29 cellular contexts compared by ENCODE assay signal in genomic region chrX:110226931-110227330, GRCh38.
DNase-seq lines count a peak whose midpoint lies in the region; ATAC-seq lines count a peak whose summit lies in the region.
"Had no signal": no experiment of that assay in that cellular context is flagged by ENCODE, and none has a peak within 500 bp of the region (broad histone marks: within the 10 kb centered on the region; RNA-seq: fewer than 3 reads in every experiment).

No MANE protein-coding gene starts in this region.

- intact Hi-C loops in Right ventricle myocardium inferior (cut with DNase I): no loop called here

- H3K27ac Mint-ChIP-seq in activated naive CD4-positive, alpha-beta T cell treated with anti-CD3 and anti-CD28 coated beads, Interleukin-2, amount 50 U/mL, for 24 hours: peak overlapping the region; percentile 84
- H3K27ac Mint-ChIP-seq: activated CD4-positive, alpha-beta T cell treated with anti-CD3 and anti-CD28 coated beads for 36 hours; T-helper 1 cell treated with Interleukin-12 subunit alpha and Interleukin-12 subunit beta and Interleukin-4 antibody, amounts not matched to agents 30 μg/mL and 1 μg/mL, for 36 hours had no signal

- H3K4me1 Mint-ChIP-seq in activated naive CD4-positive, alpha-beta T cell treated with anti-CD3 and anti-CD28 coated beads, Interleukin-2, amount 50 U/mL, for 24 hours: peaks cover 47% of the 10 kb centered on the region

- no peak for DNase-seq in activated naive CD4-positive, alpha-beta T cell treated with anti-CD3 and anti-CD28 coated beads, Interleukin-2, amount 50 U/mL, for 16 hours
- DNase-seq in SK-N-DZ (ENCODE audit: low spot score) (peak; percentile 11), fibroblast of gingiva (ENCODE audit: low read depth) (peak; percentile 28), NCI-H748 treated with DMSO at 0.1 percent for 48 hours (lab: John Stamatoyannopoulos, UW) (no peak), Right ventricle myocardium inferior (ENCODE audit: missing footprints) (no peak)
- DNase-seq in stimulated activated CD4-positive, alpha-beta T cell treated with anti-CD3 and anti-CD28 coated beads, Interleukin-2, amount 100 ng/mL, for 24 hours: no peak
- DNase-seq: 8988T; activated CD4-positive, alpha-beta T cell treated with anti-CD3 and anti-CD28 coated beads for 36 hours; activated naive CD4-positive, alpha-beta T cell; activated T-cell treated with anti-CD3 and anti-CD28 coated beads, Interleukin-2, amount 50 U/mL, for 48 hours; AML-193; amniotic stem cell; colonic mucosa; DMS153; effector memory CD4-positive, alpha-beta T cell; esophagus squamous epithelium; GDM1; glutamatergic neuron; GOT3; Karpas-422; kidney; NCI-H1105 treated with DMSO at 0.1 percent for 48 hours; NCI-H2081; NK-92 treated with Interleukin-12 subunit alpha and Interleukin-12 subunit beta, amount 100 ng/mL, for 24 hours; trophoblast cell had no signal

- peaks cover 7% of the 10 kb centered on the region for H3K36me3 Mint-ChIP-seq in activated naive CD4-positive, alpha-beta T cell treated with anti-CD3 and anti-CD28 coated beads, Interleukin-2, amount 50 U/mL, for 24 hours

- peak overlapping the region; percentile 1 for H3K4me3 Mint-ChIP-seq in activated naive CD4-positive, alpha-beta T cell treated with anti-CD3 and anti-CD28 coated beads, Interleukin-2, amount 50 U/mL, for 24 hours
- H3K4me3 Mint-ChIP-seq: activated CD4-positive, alpha-beta T cell treated with anti-CD3 and anti-CD28 coated beads for 36 hours; T-helper 1 cell treated with Interleukin-12 subunit alpha and Interleukin-12 subunit beta and Interleukin-4 antibody, amounts not matched to agents 30 μg/mL and 1 μg/mL, for 36 hours had no signal

- ATAC-seq in Right ventricle myocardium inferior (no peak), GM19328 (IDR thresholded peaks at IDR 0.05; ENCODE audit: unreplicated experiment) (no peak)
- ATAC-seq: activated CD4-positive, alpha-beta T cell treated with anti-CD3 and anti-CD28 coated beads for 36 hours; Panc1 had no signal

- H3K9me3 Mint-ChIP-seq in activated naive CD4-positive, alpha-beta T cell treated with anti-CD3 and anti-CD28 coated beads, Interleukin-2, amount 50 U/mL, for 24 hours: no peaks in the 10 kb centered on the region

- H3K27me3 Mint-ChIP-seq in activated naive CD4-positive, alpha-beta T cell treated with anti-CD3 and anti-CD28 coated beads, Interleukin-2, amount 50 U/mL, for 24 hours: no peaks in the 10 kb centered on the region
- H3K27me3 Mint-ChIP-seq: activated CD4-positive, alpha-beta T cell treated with anti-CD3 and anti-CD28 coated beads for 36 hours had no signal

Comparison
In these comparisons a context has a peak if more than half of its experiments do, and no peak if none do; other contexts are left out.
1. DNase-seq: peak in SK-N-DZ (single experiment) and fibroblast of gingiva (single experiment); none in activated naive CD4-positive, alpha-beta T cell treated with anti-CD3 and anti-CD28 coated beads, Interleukin-2, amount 50 U/mL, for 16 hours (single experiment), NCI-H748 treated with DMSO at 0.1 percent for 48 hours (single experiment), Right ventricle myocardium inferior (single experiment) and stimulated activated CD4-positive, alpha-beta T cell treated with anti-CD3 and anti-CD28 coated beads, Interleukin-2, amount 100 ng/mL, for 24 hours (0 of 2).